Comparison of ENCODE assay signal across 8 cellular contexts in genomic region chr1:117930173-117930447, GRCh38. TPM values are rescaled to one million over a fixed set of nuclear protein-coding genes. Genes with fewer than 3 reads are reported as not detected.
A peak's percentile ranks its signal among the peaks of the same experiment; 100 is the strongest.
DNase-seq lines count a peak whose midpoint lies in the region; ATAC-seq and TF ChIP-seq lines count a peak whose summit lies in the region.

No MANE protein-coding gene starts in this region.

- H3K36me3 Mint-ChIP-seq in brain: peaks cover 11% of the 10 kb centered on the region
- H3K36me3 Mint-ChIP-seq in mesothelial cell of epicardium: peaks cover 4% of the 10 kb centered on the region

- peak overlapping the region; percentile 92 to 98 (median 95) for H3K4me3 Mint-ChIP-seq in brain
- H3K4me3 Mint-ChIP-seq in mesothelial cell of epicardium: peak overlapping the region; percentile 88

- H3K27ac ChIP-seq in C4-2B: peak overlapping the region; percentile 85

- DNase-seq in mesothelial cell of epicardium (ENCODE audit: low spot score in 2 of 2, unreplicated experiment in 2 of 2) (no peak), SK-N-DZ (ENCODE audit: low spot score) (no peak)
- DNase-seq in stimulated activated CD8-positive, alpha-beta memory T cell treated with anti-CD3 and anti-CD28 coated beads, Interleukin-4, amount 100 ng/mL, for 48 hours: no peak

- peak overlapping the region; percentile 79 to 98 (median 95) for H3K27ac Mint-ChIP-seq in brain
- H3K27ac Mint-ChIP-seq in mesothelial cell of epicardium: peak overlapping the region; percentile 87

- H3K9me3 Mint-ChIP-seq in brain: no peaks in the 10 kb centered on the region
- H3K9me3 Mint-ChIP-seq in mesothelial cell of epicardium: no peaks in the 10 kb centered on the region

- H3K27me3 Mint-ChIP-seq in brain: peaks cover 8% of the 10 kb centered on the region
- H3K27me3 Mint-ChIP-seq in mesothelial cell of epicardium (ENCODE audit: low read depth): no peaks in the 10 kb centered on the region

- ATAC-seq in HG03025 (IDR thresholded peaks at IDR 0.05; ENCODE audit: low FRiP score, unreplicated experiment): peak; percentile 1
- ATAC-seq in HG02981 (IDR thresholded peaks at IDR 0.05; ENCODE audit: unreplicated experiment): no peak
- ATAC-seq in HG03457 (IDR thresholded peaks at IDR 0.05; ENCODE audit: unreplicated experiment): no peak

- H3K4me1 Mint-ChIP-seq in brain: peaks cover 63% of the 10 kb centered on the region
- peaks cover 30% of the 10 kb centered on the region for H3K4me1 Mint-ChIP-seq in mesothelial cell of epicardium

- TF ChIP-seq CTCF in C4-2B (conservative IDR thresholded peaks at IDR 0.05) (no peak), brain (conservative IDR thresholded peaks at IDR 0.05) (no peak), mesothelial cell of epicardium (IDR thresholded peaks at IDR 0.05; ENCODE audit: unreplicated experiment) (no peak)

RNA-seq across cellular contexts. Expression of gene WDR3, which starts 0.6 kb away (rescaled TPM):
- 12.9 TPM for polyA plus RNA-seq in brain (ENCODE audit: insufficient read depth, low read depth, low replicate concordance)
- total RNA-seq in mesothelial cell of epicardium: 29.4 to 31.2 TPM (median 29.7 TPM) in 3 replicates
- polyA plus RNA-seq in SK-N-DZ (2014; cell fraction: cytosol; rRNA removed): 69.5 and 80.5 TPM in 2 replicates
- 36.7 and 43.1 TPM in 2 replicates for polyA plus RNA-seq in SK-N-DZ (2014; cell fraction: nucleus; rRNA removed)

RNA-seq across cellular contexts. Expression of gene GDAP2, which starts 0.7 kb away (rescaled TPM):
- 9.0 TPM for polyA plus RNA-seq in brain (ENCODE audit: insufficient read depth, low read depth, low replicate concordance)
- 23.8 to 26.5 TPM (median 25.9 TPM) in 3 replicates for total RNA-seq in mesothelial cell of epicardium
- polyA plus RNA-seq in SK-N-DZ (2014; cell fraction: cytosol; rRNA removed): 10.5 and 14.9 TPM in 2 replicates
- polyA plus RNA-seq in SK-N-DZ (2014; cell fraction: nucleus; rRNA removed): 6.3 and 6.4 TPM in 2 replicates
